16 cellular contexts compared by ENCODE assay signal in genomic region chr12:127342861-127343260, GRCh38.
"Had no signal": no experiment of that assay in that cellular context is flagged by ENCODE, and none has a peak within 500 bp of the region (broad histone marks: within the 10 kb centered on the region; RNA-seq: fewer than 3 reads in every experiment).

No MANE protein-coding gene starts in this region.

- H3K27ac ChIP-seq: colonic mucosa, epithelial cell of prostate, heart right ventricle, spleen had no signal

- DNase-seq: activated B cell treated with CpG ODN at 0.5 μM for 24 hours; activated CD4-positive, alpha-beta memory T cell treated with anti-CD3 and anti-CD28 coated beads, Interleukin-2, amount 10 ng/mL, durations not matched to agents 7 days and 5 days; activated CD4-positive, alpha-beta T cell treated with anti-CD3 and anti-CD28 coated beads for 48 hours; activated CD8-positive, alpha-beta memory T cell treated with anti-CD3 and anti-CD28 coated beads, Interleukin-2, amount 10 ng/mL, durations not matched to agents 7 days and 5 days; activated naive CD4-positive, alpha-beta T cell treated with Interleukin-2 at 50 U/mL for 16 hours; activated naive CD8-positive, alpha-beta T cell treated with anti-CD3 and anti-CD28 coated beads, Interleukin-2, amount 10 ng/mL, durations not matched to agents 7 days and 5 days; colonic mucosa; endodermal cell; heart right ventricle; kidney glomerular epithelial cell; left ventricle myocardium superior; naive B cell; retina; spleen; stimulated activated CD4-positive, alpha-beta T cell treated with anti-CD3 and anti-CD28 coated beads, Interleukin-4, amount 100 ng/mL, for 4 hours had no signal

- H3K4me1 ChIP-seq: colonic mucosa, heart right ventricle had no signal

- H3K4me3 ChIP-seq: colonic mucosa, heart right ventricle, spleen had no signal

- H3K27me3 ChIP-seq: colonic mucosa, spleen had no signal

- H3K9me3 ChIP-seq: colonic mucosa had no signal

- H3K36me3 ChIP-seq: colonic mucosa, heart right ventricle, spleen had no signal
